Comparison of ENCODE assay signal across 9 cellular contexts in genomic region chr4:137819964-137820383, GRCh38.
DNase-seq lines count a peak whose midpoint lies in the region; ATAC-seq and TF ChIP-seq lines count a peak whose summit lies in the region.
"Had no signal": no experiment of that assay in that cellular context is flagged by ENCODE, and none has a peak within 500 bp of the region (broad histone marks: within the 10 kb centered on the region; RNA-seq: fewer than 3 reads in every experiment).

No MANE protein-coding gene starts in this region.

- H3K9me3 Mint-ChIP-seq in stimulated activated naive B cell treated with anti-CD40 and anti-IgM and Interleukin-4, amounts not matched to agents 10 μg/mL and 1 μg/mL and 100 μg/mL, for 72 hours, result no peaks in the 10 kb centered on the region
- peaks cover 7 to 11% of the 10 kb centered on the region in 2 donors for H3K9me3 Mint-ChIP-seq in natural killer cell

- no TSS peak for BruUV-seq in OCI-LY7 (replicated peaks; lab: Mats Ljungman, UMichigan)

- no peak overlapping the region for H3K4me2 ChIP-seq in OCI-LY7 (ENCODE audit: low read length)

- no peaks in the 10 kb centered on the region for H3K4me1 ChIP-seq in OCI-LY7 (ENCODE audit: insufficient read depth, low read length, poor library complexity, severe bottlenecking)

- H3K4me3 Mint-ChIP-seq in stimulated activated naive B cell treated with anti-CD40 and anti-IgM and Interleukin-4, amounts not matched to agents 10 μg/mL and 1 μg/mL and 100 μg/mL, for 72 hours, result no peak overlapping the region
- H3K4me3 Mint-ChIP-seq in natural killer cell, result no peak overlapping the region
- H3K4me3 Mint-ChIP-seq: activated naive CD4-positive, alpha-beta T cell treated with anti-CD3 and anti-CD28 coated beads, Interleukin-2, amount 50 U/mL, for 24 hours had no signal

- no peaks in the 10 kb centered on the region for H4K20me1 ChIP-seq in OCI-LY7 (ENCODE audit: insufficient read depth, low read length)

- no peaks in the 10 kb centered on the region for H3K36me3 Mint-ChIP-seq in stimulated activated naive B cell treated with anti-CD40 and anti-IgM and Interleukin-4, amounts not matched to agents 10 μg/mL and 1 μg/mL and 100 μg/mL, for 72 hours
- no peaks in the 10 kb centered on the region for H3K36me3 Mint-ChIP-seq in natural killer cell
- H3K36me3 Mint-ChIP-seq: activated naive CD4-positive, alpha-beta T cell treated with anti-CD3 and anti-CD28 coated beads, Interleukin-2, amount 50 U/mL, for 24 hours had no signal

- H3K27ac ChIP-seq in OCI-LY7 (ENCODE audit: low read depth, low read length, poor library complexity, severe bottlenecking) (no peak overlapping the region), coronary artery (no peak overlapping the region)

- H3K79me2 ChIP-seq in OCI-LY7 (ENCODE audit: insufficient read depth, low read depth, low read length), result no peaks in the 10 kb centered on the region

- CTCF ChIA-PET in OCI-LY7 (lab: Charles Lee; ENCODE audit: unreplicated experiment), result no interaction called here

- H3K4me3 ChIP-seq in OCI-LY7 (ENCODE audit: low read depth, low read length, poor library complexity, severe bottlenecking), result no peak overlapping the region
- no peak overlapping the region for H3K4me3 ChIP-seq in coronary artery

- no peak overlapping the region for H3K27ac Mint-ChIP-seq in stimulated activated naive B cell treated with anti-CD40 and anti-IgM and Interleukin-4, amounts not matched to agents 10 μg/mL and 1 μg/mL and 100 μg/mL, for 72 hours
- H3K27ac Mint-ChIP-seq in natural killer cell, result no peak overlapping the region
- H3K27ac Mint-ChIP-seq: activated naive CD4-positive, alpha-beta T cell treated with anti-CD3 and anti-CD28 coated beads, Interleukin-2, amount 50 U/mL, for 24 hours had no signal

- H3K27me3 Mint-ChIP-seq in stimulated activated naive B cell treated with anti-CD40 and anti-IgM and Interleukin-4, amounts not matched to agents 10 μg/mL and 1 μg/mL and 100 μg/mL, for 72 hours, result no peaks in the 10 kb centered on the region
- H3K27me3 Mint-ChIP-seq in natural killer cell (ENCODE audit: low read depth in 2 of 2), result no peaks in the 10 kb centered on the region
- H3K27me3 Mint-ChIP-seq: activated naive CD4-positive, alpha-beta T cell treated with anti-CD3 and anti-CD28 coated beads, Interleukin-2, amount 50 U/mL, for 24 hours had no signal

- intact Hi-C loops in OCI-LY7 (cut with micrococcal nuclease; ENCODE audit: unreplicated experiment), result loop anchor here (1.0 to 10.0 kb wide), 6 partner anchors 217 to 1055 kb away; no protein-coding TSS in a partner anchor
- intact Hi-C loops in natural killer cell (cut with micrococcal nuclease), result no loop called here

- POLR2A ChIA-PET in OCI-LY7 (lab: Charles Lee), result interaction anchor here (0.6 to 0.9 kb wide), 2 partner anchors 108 to 820 kb away, joined by 3 to 4 read pairs; no protein-coding TSS in a partner anchor

- no peaks in the 10 kb centered on the region for H3K9me3 ChIP-seq in OCI-LY7 (ENCODE audit: low read length)

- no peaks in the 10 kb centered on the region for H3K9me2 ChIP-seq in OCI-LY7 (ENCODE audit: insufficient read depth, low read length)

- DNase-seq in ELR (ENCODE audit: low read depth) (peak; percentile 71), OCI-LY7 (ENCODE audit: low spot score) (peak; percentile 54), fibroblast of peridontal ligament (ENCODE audit: extremely low read depth) (peak; percentile 66), coronary artery (ENCODE audit: low spot score) (no peak), natural killer cell (no peak)
- no peak for DNase-seq in stimulated activated naive B cell treated with anti-CD40 and anti-IgM and Interleukin-4, amounts not matched to agents 10 μg/mL and 1 μg/mL and 100 μg/mL, for 72 hours

- no peak overlapping the region for H2AFZ ChIP-seq in OCI-LY7 (ENCODE audit: low read length)

- no peaks in the 10 kb centered on the region for H3K36me3 ChIP-seq in OCI-LY7 (ENCODE audit: insufficient read depth, low read length)

- ATAC-seq in GM19468 (IDR thresholded peaks at IDR 0.05; ENCODE audit: extremely low read depth, unreplicated experiment) (peak; percentile 80), HG03460 (IDR thresholded peaks at IDR 0.05; ENCODE audit: unreplicated experiment) (peak; percentile 75), natural killer cell (no peak)
- ATAC-seq in stimulated activated naive B cell treated with anti-CD40 and anti-IgM and Interleukin-4, amounts not matched to agents 10 μg/mL and 1 μg/mL and 100 μg/mL, for 72 hours (replicated peaks), result peak; percentile 78 to 86

- TF ChIP-seq CTCF in OCI-LY7 (conservative IDR thresholded peaks at IDR 0.05; ENCODE audit: low read length) (peak; percentile 90), coronary artery (IDR thresholded peaks at IDR 0.05) (no peak), natural killer cell (IDR thresholded peaks at IDR 0.05) (no peak)

- H3K4me1 Mint-ChIP-seq in stimulated activated naive B cell treated with anti-CD40 and anti-IgM and Interleukin-4, amounts not matched to agents 10 μg/mL and 1 μg/mL and 100 μg/mL, for 72 hours, result no peaks in the 10 kb centered on the region
- H3K4me1 Mint-ChIP-seq in natural killer cell, result no peaks in the 10 kb centered on the region
- H3K4me1 Mint-ChIP-seq: activated naive CD4-positive, alpha-beta T cell treated with anti-CD3 and anti-CD28 coated beads, Interleukin-2, amount 50 U/mL, for 24 hours had no signal

Comparison
In these comparisons a context has a peak if more than half of its experiments do, and no peak if none do; other contexts are left out.
1. DNase-seq: peak in ELR (single experiment), OCI-LY7 (single experiment) and fibroblast of peridontal ligament (single experiment); none in stimulated activated naive B cell treated with anti-CD40 and anti-IgM and Interleukin-4, amounts not matched to agents 10 μg/mL and 1 μg/mL and 100 μg/mL, for 72 hours (single experiment), coronary artery (single experiment) and natural killer cell (single experiment).
2. ATAC-seq: peak in GM19468 (single experiment), HG03460 (single experiment) and stimulated activated naive B cell treated with anti-CD40 and anti-IgM and Interleukin-4, amounts not matched to agents 10 μg/mL and 1 μg/mL and 100 μg/mL, for 72 hours (2 of 2); none in natural killer cell (0 of 3).